2 cellular contexts compared by ENCODE assay signal in genomic region chr16:81633680-81634379, GRCh38.
TF ChIP-seq lines count a peak whose summit lies in the region.

No MANE protein-coding gene starts in this region.

TF ChIP-seq in IMR-90, 13 proteins besides CTCF, POLR2A, EP300 and RAD21 (continued from another document):
- TF ChIP-seq RFX5 (IDR thresholded peaks at IDR 0.05; ENCODE audit: low read depth, low read length): no peak
- TF ChIP-seq CEBPB (IDR thresholded peaks at IDR 0.05; ENCODE audit: low read depth, low read length): no peak
- TF ChIP-seq CHD1 (IDR thresholded peaks at IDR 0.05; ENCODE audit: low read depth, low read length): no peak
- TF ChIP-seq ELK1 (IDR thresholded peaks at IDR 0.05; ENCODE audit: borderline replicate concordance, low read depth, low read length): no peak
- no peak for TF ChIP-seq BHLHE40 (IDR thresholded peaks at IDR 0.05; ENCODE audit: low read depth, low read length)
- TF ChIP-seq RCOR1 (IDR thresholded peaks at IDR 0.05; ENCODE audit: insufficient replicate concordance, low read length): no peak
- no peak for TF ChIP-seq NFE2L2 (IDR thresholded peaks at IDR 0.05; ENCODE audit: low read depth, low read length)
- TF ChIP-seq USF2 (IDR thresholded peaks at IDR 0.05; ENCODE audit: low read depth, low read length): no peak
- TF ChIP-seq SMC3 (IDR thresholded peaks at IDR 0.05; ENCODE audit: low read depth, low read length): no peak
- no peak for TF ChIP-seq MAZ (IDR thresholded peaks at IDR 0.05; ENCODE audit: borderline replicate concordance, low read depth, low read length)

TF ChIP-seq in HEK293T, 16 proteins besides CTCF, POLR2A, EP300 and RAD21 (continued from another document):
- TF ChIP-seq PKNOX1 (IDR thresholded peaks at IDR 0.05) (no peak), ELF4 (IDR thresholded peaks at IDR 0.05) (no peak), TARDBP (IDR thresholded peaks at IDR 0.05) (no peak), NFRKB (IDR thresholded peaks at IDR 0.05) (no peak), ZNF384 (IDR thresholded peaks at IDR 0.05) (no peak), BHLHE40 (IDR thresholded peaks at IDR 0.05; ENCODE audit: borderline replicate concordance) (no peak), SUZ12 (IDR thresholded peaks at IDR 0.05) (no peak), FOXK2 (IDR thresholded peaks at IDR 0.05) (no peak), FOXA1 (IDR thresholded peaks at IDR 0.05) (no peak), L3MBTL2 (conservative IDR thresholded peaks at IDR 0.05) (no peak), CTBP1 (IDR thresholded peaks at IDR 0.05; ENCODE audit: borderline replicate concordance) (no peak), ARNT (IDR thresholded peaks at IDR 0.05) (no peak), SP1 (IDR thresholded peaks at IDR 0.05) (no peak)
